ENCODE assay signal across 1 cellular context in genomic region chr1:8864713-8865397, GRCh38.
TF ChIP-seq lines count a peak whose summit lies in the region.

No MANE protein-coding gene starts in this region.

TF ChIP-seq in GM23338, 12 proteins besides CTCF, POLR2A, EP300 and RAD21 (continued from another document):
- TF ChIP-seq ZNF462 (CRISPR knock-in tag; IDR thresholded peaks at IDR 0.05), result no peak
- no peak for TF ChIP-seq ETS1 (IDR thresholded peaks at IDR 0.05)
